Comparison of ENCODE assay signal across 8 cellular contexts in genomic region chr16:87316923-87317765, GRCh38.
A peak's percentile ranks its signal among the peaks of the same experiment; 100 is the strongest.
DNase-seq lines count a peak whose midpoint lies in the region; ATAC-seq and TF ChIP-seq lines count a peak whose summit lies in the region.

Gene C16orf95 (minus strand): TSS chr16:87317392. CDS start chr16:87317242, 150 bp downstream.

- TF ChIP-seq CTCF in choroid plexus epithelial cell (conservative IDR thresholded peaks at IDR 0.05; ENCODE audit: low read depth, low read length), result peak; percentile 71

- peak within 1 kb of the TSS; percentile 97 for H3K4me3 ChIP-seq in choroid plexus epithelial cell (ENCODE audit: low read depth, low read length)

- DNase-seq in C1 segment of cervical spinal cord (lab: John Stamatoyannopoulos, UW), result peak; percentile 69 to 97 (median 92)
- peak; percentile 98 for DNase-seq in GM19240 (ENCODE audit: insufficient read length, low spot score)
- DNase-seq in NCI-H510A treated with DMSO at 0.1 percent for 48 hours (lab: John Stamatoyannopoulos, UW), result peak; percentile 77
- peak; percentile 95 to 98 for DNase-seq in activated CD4-positive, alpha-beta T cell treated with anti-CD3 and anti-CD28 coated beads for 4 hours
- DNase-seq in choroid plexus epithelial cell (ENCODE audit: low read depth), result peak; percentile 96
- peak; percentile 94 for DNase-seq in kidney tubule cell (ENCODE audit: low spot score)
- DNase-seq in stimulated activated CD4-positive, alpha-beta T cell treated with anti-CD3 and anti-CD28 coated beads, Interleukin-1b, Interleukin-23, amount 100 ng/mL, for 1 hour (ENCODE audit: low read depth in 2 of 2), result peak; percentile 90 to 98

- peak; percentile 79 for ATAC-seq in HG03457 (IDR thresholded peaks at IDR 0.05; ENCODE audit: unreplicated experiment)

Comparison
In these comparisons a context has a peak if more than half of its experiments do, and no peak if none do; other contexts are left out.
1. Peak in every context shown above with its lines: DNase-seq, ATAC-seq and H3K4me3 ChIP-seq.